ENCODE assay signal across 12 cellular contexts in genomic region chr6:15536201-15536955, GRCh38.
"Had no signal": no experiment of that assay in that cellular context is flagged by ENCODE, and none has a peak within 500 bp of the region (broad histone marks: within the 10 kb centered on the region; RNA-seq: fewer than 3 reads in every experiment).

No MANE protein-coding gene starts in this region.

- H3K27me3 Mint-ChIP-seq: activated CD4-positive, alpha-beta memory T cell treated with anti-CD3 and anti-CD28 coated beads, Interleukin-2, amount 10 ng/mL, durations not matched to agents 7 days and 5 days; natural killer cell treated with Interleukin-12 subunit alpha and Interleukin-12 subunit beta and Interleukin-15 and Interleukin-18, amount 100 ng/mL, for 72 hours had no signal

- H3K9me3 ChIP-seq: ascending aorta, mucosa of descending colon, ovary had no signal

- H3K4me3 ChIP-seq: ascending aorta, mucosa of descending colon, ovary, skin epidermis had no signal

- H3K4me1 ChIP-seq: ascending aorta had no signal

- H3K27ac Mint-ChIP-seq: activated CD4-positive, alpha-beta memory T cell treated with anti-CD3 and anti-CD28 coated beads, Interleukin-2, amount 10 ng/mL, durations not matched to agents 7 days and 5 days; activated T-helper 1 cell treated with anti-CD3 and anti-CD28 coated beads, Interleukin-12 subunit alpha, Interleukin-12 subunit beta, Interleukin-2, Interleukin-4 antibody, amounts not matched to agents 30 ng/mL and 10 ng/mL and 1 ng/mL, durations not matched to agents 14 hours and 24 hours and 36 hours had no signal

- ATAC-seq: mucosa of descending colon; natural killer cell treated with Interleukin-12 subunit alpha and Interleukin-12 subunit beta and Interleukin-15 and Interleukin-18, amount 100 ng/mL, for 72 hours had no signal

- H3K4me1 Mint-ChIP-seq: activated CD4-positive, alpha-beta memory T cell treated with anti-CD3 and anti-CD28 coated beads, Interleukin-2, amount 10 ng/mL, durations not matched to agents 7 days and 5 days had no signal

- H3K27me3 ChIP-seq: ascending aorta, ovary had no signal

- DNase-seq: activated CD4-positive, alpha-beta memory T cell treated with anti-CD3 and anti-CD28 coated beads, Interleukin-2, amount 10 ng/mL, durations not matched to agents 7 days and 5 days; activated CD8-positive, alpha-beta memory T cell treated with anti-CD3 and anti-CD28 coated beads, Interleukin-2, amount 50 U/mL, for 4 hours; activated naive CD4-positive, alpha-beta T cell; hippocampal formation; mucosa of descending colon; ovary; T1000 had no signal

- H3K27ac ChIP-seq: ascending aorta, ovary, VCaP had no signal

- H3K36me3 Mint-ChIP-seq: natural killer cell treated with Interleukin-12 subunit alpha and Interleukin-12 subunit beta and Interleukin-15 and Interleukin-18, amount 100 ng/mL, for 72 hours had no signal

- H3K4me3 Mint-ChIP-seq: activated CD4-positive, alpha-beta memory T cell treated with anti-CD3 and anti-CD28 coated beads, Interleukin-2, amount 10 ng/mL, durations not matched to agents 7 days and 5 days; activated T-helper 1 cell treated with anti-CD3 and anti-CD28 coated beads, Interleukin-12 subunit alpha, Interleukin-12 subunit beta, Interleukin-2, Interleukin-4 antibody, amounts not matched to agents 30 ng/mL and 10 ng/mL and 1 ng/mL, durations not matched to agents 14 hours and 24 hours and 36 hours; natural killer cell treated with Interleukin-12 subunit alpha and Interleukin-12 subunit beta and Interleukin-15 and Interleukin-18, amount 100 ng/mL, for 72 hours had no signal

- H3K36me3 ChIP-seq: ovary had no signal

- H3K9me3 Mint-ChIP-seq: activated CD4-positive, alpha-beta memory T cell treated with anti-CD3 and anti-CD28 coated beads, Interleukin-2, amount 10 ng/mL, durations not matched to agents 7 days and 5 days; activated T-helper 1 cell treated with anti-CD3 and anti-CD28 coated beads, Interleukin-12 subunit alpha, Interleukin-12 subunit beta, Interleukin-2, Interleukin-4 antibody, amounts not matched to agents 30 ng/mL and 10 ng/mL and 1 ng/mL, durations not matched to agents 14 hours and 24 hours and 36 hours; natural killer cell treated with Interleukin-12 subunit alpha and Interleukin-12 subunit beta and Interleukin-15 and Interleukin-18, amount 100 ng/mL, for 72 hours had no signal
